10 cellular contexts compared by ENCODE assay signal in genomic region chr4:38621004-38621684, GRCh38. TPM values are rescaled to one million over a fixed set of nuclear protein-coding genes. Genes with fewer than 3 reads are reported as not detected.
DNase-seq lines count a peak whose midpoint lies in the region; ATAC-seq and TF ChIP-seq lines count a peak whose summit lies in the region.
"Had no signal": no experiment of that assay in that cellular context is flagged by ENCODE, and none has a peak within 500 bp of the region (broad histone marks: within the 10 kb centered on the region; RNA-seq: fewer than 3 reads in every experiment).

No MANE protein-coding gene starts in this region.

- peak; percentile 95 for ATAC-seq in body of pancreas
- no peak for ATAC-seq in GM18909 (IDR thresholded peaks at IDR 0.05; ENCODE audit: poor library complexity, unreplicated experiment)
- no peak for ATAC-seq in GM18520 (IDR thresholded peaks at IDR 0.05; ENCODE audit: unreplicated experiment)
- no peak for ATAC-seq in HG03196 (IDR thresholded peaks at IDR 0.05; ENCODE audit: unreplicated experiment)

- peak in 1 of 3 donors; percentile 27 for TF ChIP-seq POLR2A in body of pancreas (IDR thresholded peaks at IDR 0.05)

- H3K4me3 ChIP-seq in body of pancreas (no peak overlapping the region), neutrophil (ENCODE audit: low read depth in 1 of 2, low read length in 1 of 2) (peak overlapping the region; percentile 21 to 22)

- H3K27me3 ChIP-seq in body of pancreas = no peaks in the 10 kb centered on the region
- no peaks in the 10 kb centered on the region for H3K27me3 ChIP-seq in neutrophil

- H3K27ac ChIP-seq in body of pancreas (peak overlapping the region; percentile 69 to 83 (median 79)), neutrophil (peak overlapping the region; percentile 96)

- TF ChIP-seq CTCF in body of pancreas (IDR thresholded peaks at IDR 0.05) = no peak
- TF ChIP-seq CTCF in neutrophil (IDR thresholded peaks at IDR 0.05) = no peak

- WGBS in body of pancreas, 2 donors = 31 to 41% methylated on average over 9 of the region's 9 CpGs

- DNase-seq in DMS53 treated with DMSO at 0.1 percent for 48 hours (lab: John Stamatoyannopoulos, UW; ENCODE audit: unreplicated experiment) = peak; percentile 95
- peak; percentile 21 for DNase-seq in NCI-H2107 (lab: John Stamatoyannopoulos, UW)
- DNase-seq in body of pancreas = peak; percentile 35 to 79 (median 58)
- DNase-seq in foreskin melanocyte = no peak
- DNase-seq: activated naive CD4-positive, alpha-beta T cell treated with anti-CD3 and anti-CD28 coated beads for 36 hours; NCI-H2227 treated with DMSO at 0.1 percent for 48 hours had no signal

- peaks cover 27% of the 10 kb centered on the region for H3K4me1 ChIP-seq in body of pancreas
- peaks cover 41 to 44% of the 10 kb centered on the region in 2 experiments for H3K4me1 ChIP-seq in neutrophil (ENCODE audit: control insufficient read depth in 1 of 2, insufficient read depth in 1 of 2, low read depth in 1 of 2, low read length in 1 of 2)

- H3K36me3 ChIP-seq in body of pancreas (replicated peaks in 1 of 2; ENCODE audit: insufficient read depth in 1 of 2, low read depth in 2 of 2) (no peaks in the 10 kb centered on the region), neutrophil (no peaks in the 10 kb centered on the region)

- intact Hi-C loops in body of pancreas (cut with DNase I) = no loop called here

- H3K9me3 ChIP-seq in body of pancreas (no peaks in the 10 kb centered on the region), neutrophil (no peaks in the 10 kb centered on the region)

RNA-seq across cellular contexts. Expression of gene KLF3, which starts 42.9 kb away (rescaled TPM):
- 10 to 100 TPM; 30.6 to 32.0 TPM for total RNA-seq in body of pancreas

Comparison
In these comparisons a context has a peak if more than half of its experiments do, and no peak if none do; other contexts are left out.
1. H3K4me3 ChIP-seq: peak in neutrophil (2 of 2); none in body of pancreas (0 of 2).